In genomic region chr1:117512728-117513321, GRCh38 we compare ENCODE assay signal across 9 cellular contexts.
A peak's percentile ranks its signal among the peaks of the same experiment; 100 is the strongest.
DNase-seq lines count a peak whose midpoint lies in the region; ATAC-seq, FAIRE-seq and TF ChIP-seq lines count a peak whose summit lies in the region.
"Had no signal": no experiment of that assay in that cellular context is flagged by ENCODE, and none has a peak within 500 bp of the region (broad histone marks: within the 10 kb centered on the region; RNA-seq: fewer than 3 reads in every experiment).

No MANE protein-coding gene starts in this region.

- CTCF ChIA-PET in activated CD4-positive, alpha-beta T cell treated with anti-CD3 and anti-CD28 coated beads, Interleukin-2, amount 10 ng/mL, durations not matched to agents 7 days and 5 days (lab: Charles Lee), result interaction anchor here (0.6 to 1.8 kb wide), 9 partner anchors 16 to 250 kb away, joined by 3 to 12 read pairs (median 3); no protein-coding TSS in a partner anchor

- peak; percentile 40 for TF ChIP-seq CTCF in GM12865 (IDR thresholded peaks at IDR 0.05; ENCODE audit: insufficient read depth, low read depth, low read length, missing control alignments)

- no peak overlapping the region for H3K4me3 ChIP-seq in GM12865 (ENCODE audit: low read depth, low read length)
- H3K4me3 ChIP-seq in small intestine (ENCODE audit: low read depth in 1 of 2, low read length in 2 of 2), result no peak overlapping the region

- DNase-seq in GM12865 (ENCODE audit: low read depth), result peak; percentile 13
- DNase-seq in SK-MEL-5 (ENCODE audit: low read depth, low spot score), result peak; percentile 43
- DNase-seq in fibroblast of the conjunctiva (ENCODE audit: low read depth), result peak; percentile 10
- DNase-seq in small intestine, result peak; percentile 20
- no peak for DNase-seq in activated CD4-positive, alpha-beta T cell treated with anti-CD3 and anti-CD28 coated beads, Interleukin-2, amount 10 ng/mL, durations not matched to agents 7 days and 5 days

- POLR2A ChIA-PET in activated CD4-positive, alpha-beta T cell treated with anti-CD3 and anti-CD28 coated beads, Interleukin-2, amount 10 ng/mL, durations not matched to agents 7 days and 5 days (lab: Charles Lee), result no interaction called here

- 11 to 22% (median 17%) methylated on average over 1 of the region's 1 CpG for WGBS in small intestine, 3 donors

- peaks cover 2% of the 10 kb centered on the region for H3K4me1 Mint-ChIP-seq in activated CD4-positive, alpha-beta T cell treated with anti-CD3 and anti-CD28 coated beads, Interleukin-2, amount 10 ng/mL, durations not matched to agents 7 days and 5 days

- H3K4me1 ChIP-seq in small intestine (ENCODE audit: control insufficient read depth in 2 of 2, insufficient read depth in 1 of 2, low read depth in 1 of 2, low read length in 1 of 2), result no peaks in the 10 kb centered on the region

- ATAC-seq in GM18909 (IDR thresholded peaks at IDR 0.05; ENCODE audit: poor library complexity, unreplicated experiment), result no peak
- ATAC-seq in HG03378 (IDR thresholded peaks at IDR 0.05; ENCODE audit: unreplicated experiment), result no peak

- peaks cover 14% of the 10 kb centered on the region for H3K36me3 Mint-ChIP-seq in activated CD4-positive, alpha-beta T cell treated with anti-CD3 and anti-CD28 coated beads, Interleukin-2, amount 10 ng/mL, durations not matched to agents 7 days and 5 days (ENCODE audit: low read depth)

- no peak overlapping the region for H3K4me3 Mint-ChIP-seq in activated CD4-positive, alpha-beta T cell treated with anti-CD3 and anti-CD28 coated beads, Interleukin-2, amount 10 ng/mL, durations not matched to agents 7 days and 5 days
- H3K4me3 Mint-ChIP-seq: activated naive CD8-positive, alpha-beta T cell had no signal

- peaks cover 0 to 2% of the 10 kb centered on the region in 2 donors for H3K36me3 ChIP-seq in small intestine (ENCODE audit: control insufficient read depth in 2 of 2, insufficient read depth in 2 of 2, low read length in 2 of 2)

- in situ Hi-C loops in SK-MEL-5 (cut with HindIII; ENCODE audit: low pct_unique_long_range_greater_than_20kb, low sequenced_read_pairs), result no loop called here

- no peaks in the 10 kb centered on the region for H3K27me3 ChIP-seq in small intestine (ENCODE audit: control insufficient read depth in 2 of 2, insufficient read depth in 2 of 2, low read length in 2 of 2)

- no peaks in the 10 kb centered on the region for H3K27me3 Mint-ChIP-seq in activated CD4-positive, alpha-beta T cell treated with anti-CD3 and anti-CD28 coated beads, Interleukin-2, amount 10 ng/mL, durations not matched to agents 7 days and 5 days
- H3K27me3 Mint-ChIP-seq: activated naive CD8-positive, alpha-beta T cell had no signal

- no peak overlapping the region for H3K27ac Mint-ChIP-seq in activated CD4-positive, alpha-beta T cell treated with anti-CD3 and anti-CD28 coated beads, Interleukin-2, amount 10 ng/mL, durations not matched to agents 7 days and 5 days
- H3K27ac Mint-ChIP-seq: activated naive CD8-positive, alpha-beta T cell had no signal

- FAIRE-seq in A204.1 (lab: Jason Lieb, UNC), result peak; percentile 97
- FAIRE-seq in small intestine (lab: Jason Lieb, UNC), result peak; percentile 80

- H3K9me3 ChIP-seq in small intestine (ENCODE audit: control insufficient read depth, low read depth), result no peaks in the 10 kb centered on the region

- H3K27ac ChIP-seq in small intestine (ENCODE audit: low read depth in 1 of 2, low read length in 1 of 2), result no peak overlapping the region

- no peaks in the 10 kb centered on the region for H3K9me3 Mint-ChIP-seq in activated CD4-positive, alpha-beta T cell treated with anti-CD3 and anti-CD28 coated beads, Interleukin-2, amount 10 ng/mL, durations not matched to agents 7 days and 5 days
